22 cellular contexts compared by ENCODE assay signal in genomic region chr7:139300390-139300789, GRCh38. TPM values are rescaled to one million over a fixed set of nuclear protein-coding genes. Genes with fewer than 3 reads are reported as not detected.
A peak's percentile ranks its signal among the peaks of the same experiment; 100 is the strongest.
DNase-seq lines count a peak whose midpoint lies in the region; ATAC-seq, FAIRE-seq and TF ChIP-seq lines count a peak whose summit lies in the region.
"Had no signal": no experiment of that assay in that cellular context is flagged by ENCODE, and none has a peak within 500 bp of the region (broad histone marks: within the 10 kb centered on the region; RNA-seq: fewer than 3 reads in every experiment).

No MANE protein-coding gene starts in this region.

- H3K23ac ChIP-seq in mesenchymal stem cell (ENCODE audit: low read length in 2 of 2) = no peak overlapping the region

- H3K4me2 ChIP-seq in mesenchymal stem cell (ENCODE audit: low read length, poor library complexity, severe bottlenecking) = no peak overlapping the region
- H3K4me2 ChIP-seq: GM23338 had no signal

- peaks cover 11% of the 10 kb centered on the region for H3K79me1 ChIP-seq in mesenchymal stem cell (replicated peaks; ENCODE audit: low read length, poor library complexity, severe bottlenecking)

- no peak overlapping the region for H3K14ac ChIP-seq in mesenchymal stem cell (ENCODE audit: low read length in 2 of 2)

- no peak overlapping the region for H3K18ac ChIP-seq in mesenchymal stem cell (ENCODE audit: low read depth in 1 of 2, low read length in 2 of 2)

- H4K91ac ChIP-seq in mesenchymal stem cell (ENCODE audit: low read length) = no peak overlapping the region

- H3K4ac ChIP-seq in mesenchymal stem cell (ENCODE audit: low read depth in 1 of 2, low read length in 2 of 2) = no peak overlapping the region

- H3K4me3 ChIP-seq in mesenchymal stem cell (ENCODE audit: insufficient read depth in 1 of 2, low read depth in 1 of 2, low read length in 2 of 2) = no peak overlapping the region
- H3K4me3 ChIP-seq: GM23338 had no signal

- H3K36me3 ChIP-seq in mesenchymal stem cell (ENCODE audit: control insufficient read depth in 1 of 2, insufficient read depth in 2 of 2, low read depth in 1 of 2, low read length in 2 of 2) = peaks cover 0 to 67% of the 10 kb centered on the region in 2 experiments
- H3K36me3 ChIP-seq: BE2C had no signal

- no peak overlapping the region for H2BK5ac ChIP-seq in mesenchymal stem cell (ENCODE audit: low read depth, low read length, poor library complexity, severe bottlenecking)

- no peak overlapping the region for H2BK120ac ChIP-seq in mesenchymal stem cell (ENCODE audit: low read depth, low read length)

- H2BK15ac ChIP-seq in mesenchymal stem cell (ENCODE audit: low read depth, poor library complexity, severe bottlenecking) = no peak overlapping the region

- H3K27ac ChIP-seq in mesenchymal stem cell (ENCODE audit: low read length, poor library complexity, severe bottlenecking) = no peak overlapping the region
- H3K27ac ChIP-seq: C4-2B had no signal

- no peaks in the 10 kb centered on the region for H3K27me3 ChIP-seq in mesenchymal stem cell (ENCODE audit: control insufficient read depth in 1 of 2, insufficient read depth in 1 of 2, low read length in 2 of 2)
- H3K27me3 ChIP-seq: BE2C had no signal

- H3K4me1 ChIP-seq in mesenchymal stem cell (ENCODE audit: control insufficient read depth, insufficient read depth, low read depth, low read length) = peaks cover 3% of the 10 kb centered on the region

- no peak overlapping the region for H3K9ac ChIP-seq in mesenchymal stem cell (ENCODE audit: low read length)

- peak; percentile 70 for ATAC-seq in SK-N-SH treated with all-trans-retinoic acid at 6 μM for 48 hours
- ATAC-seq: GM23338, HepG2 had no signal

- no CpG with 5 or more reads among the region's 2 CpGs for WGBS in mesenchymal stem cell

- no peak overlapping the region for H2AK5ac ChIP-seq in mesenchymal stem cell (ENCODE audit: low read length, severe bottlenecking)

- H4K8ac ChIP-seq in mesenchymal stem cell (ENCODE audit: low read length) = no peak overlapping the region

- H2AFZ ChIP-seq in mesenchymal stem cell (ENCODE audit: low read depth, low read length) = no peak overlapping the region
- H2AFZ ChIP-seq: GM23338 had no signal

- H3K9me3 ChIP-seq in mesenchymal stem cell (ENCODE audit: control insufficient read depth, low read length) = no peaks in the 10 kb centered on the region
- H3K9me3 ChIP-seq: BE2C had no signal

- no peak for TF ChIP-seq POLR2A in erythroblast (IDR thresholded peaks at IDR 0.05; ENCODE audit: low read length)
- no peak for TF ChIP-seq POLR2A in H54 (IDR thresholded peaks at IDR 0.05; ENCODE audit: low read depth, low read length)

- H2BK12ac ChIP-seq in mesenchymal stem cell (ENCODE audit: low read length in 2 of 2) = no peak overlapping the region

- no peak for FAIRE-seq in H54 (lab: Jason Lieb, UNC)
- FAIRE-seq: A204.1, D721Med, GM12892, HepG2, HTR-8/SVneo had no signal

- DNase-seq in HCEC 1CT (peak; percentile 41), hepatic stellate cell (ENCODE audit: low spot score) (peak; percentile 11), T-helper 2 cell (no peak), erythroblast (lab: John Stamatoyannopoulos, UW) (no peak), mesenchymal stem cell (no peak), H54 (ENCODE audit: insufficient read length, low spot score) (no peak)
- DNase-seq: BE2C; CD4-positive, alpha-beta memory T cell; DMS153; DMS79 treated with DMSO at 0.1 percent for 48 hours; EL; GDM1; H9; HFFc6 had no signal

TF ChIP-seq in SK-N-SH treated with all-trans-retinoic acid at 6 μM for 48 hours, 23 proteins besides CTCF, POLR2A, EP300 and RAD21:
- TF ChIP-seq TSHZ2 (CRISPR knock-in tag; IDR thresholded peaks at IDR 0.05) = no peak
- TF ChIP-seq BACH2 (CRISPR knock-in tag; IDR thresholded peaks at IDR 0.05; ENCODE audit: borderline replicate concordance) = no peak
- TF ChIP-seq CSDC2 (CRISPR knock-in tag; IDR thresholded peaks at IDR 0.05) = no peak
- no peak for TF ChIP-seq SNAI2 (CRISPR knock-in tag; IDR thresholded peaks at IDR 0.05)

RNA-seq across cellular contexts. Expression of gene FMC1, which starts 40.7 kb away (rescaled TPM):
- 32.5 TPM for polyA plus RNA-seq in mesenchymal stem cell (2013, experiment 1 of 2)
- 31.7 TPM for polyA plus RNA-seq in mesenchymal stem cell (2013, experiment 2 of 2)

RNA-seq across cellular contexts. Expression of gene LUC7L2, which starts 59.3 kb away (rescaled TPM):
- 35.7 TPM for polyA plus RNA-seq in mesenchymal stem cell (2013, experiment 1 of 2)
- 37.0 TPM for polyA plus RNA-seq in mesenchymal stem cell (2013, experiment 2 of 2)

Comparison
In these comparisons a context has a peak if more than half of its experiments do, and no peak if none do; other contexts are left out.
1. DNase-seq: peak in HCEC 1CT (single experiment) and hepatic stellate cell (single experiment); none in T-helper 2 cell (0 of 5), erythroblast (0 of 2), mesenchymal stem cell (single experiment) and H54 (single experiment).